ENCODE assay signal across 13 cellular contexts in the genomic region with DNA sequence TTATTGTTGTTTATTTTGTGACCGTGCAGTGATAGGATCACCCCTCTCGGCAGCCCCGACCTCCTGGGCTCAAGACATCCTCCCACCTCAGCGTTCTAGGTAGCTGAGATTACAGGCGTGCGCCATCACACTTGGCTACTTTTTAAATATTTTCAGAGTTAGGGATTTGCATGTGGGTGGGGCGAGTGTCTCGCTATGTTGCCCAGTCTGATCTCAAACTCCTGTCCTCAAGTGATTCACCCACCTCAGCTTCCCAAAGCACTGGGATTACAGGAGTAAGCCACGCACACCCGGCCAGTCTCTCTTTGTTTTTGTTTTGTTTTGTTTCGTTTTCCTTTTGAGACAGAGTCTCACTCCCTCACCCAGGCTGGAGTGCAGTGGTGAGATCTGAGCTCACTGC. TPM values are rescaled to one million over a fixed set of nuclear protein-coding genes. Genes with fewer than 3 reads are reported as not detected.
DNase-seq lines count a peak whose midpoint lies in the region; ATAC-seq and TF ChIP-seq lines count a peak whose summit lies in the region.
"Had no signal": no experiment of that assay in that cellular context is flagged by ENCODE, and none has a peak within 500 bp of the region (broad histone marks: within the 10 kb centered on the region; RNA-seq: fewer than 3 reads in every experiment).

No MANE protein-coding gene starts in this region.

- intact Hi-C loops in MCF 10A (cut with micrococcal nuclease) (no loop called here), breast epithelium (cut with DNase I; ENCODE audit: low total_unique reads) (no loop called here), dorsolateral prefrontal cortex (cut with DNase I) (loop anchor here in 1 of 2 donors (5.0 kb wide), 1 partner anchor 52 kb away; a partner anchor contains a TSS)

- POLR2A ChIA-PET in MCF 10A (lab: Yijun Ruan, JAX) = interaction anchor here (0.7 to 6.8 kb wide), 8 partner anchors 8 to 178 kb away, joined by 3 to 222 read pairs (median 10); a partner anchor contains a TSS

- H3K9me3 ChIP-seq in breast epithelium = no peaks in the 10 kb centered on the region
- H3K9me3 ChIP-seq: BE2C had no signal

- no peaks in the 10 kb centered on the region for H3K36me3 ChIP-seq in breast epithelium

- no peak for DNase-seq in MCF 10A (ENCODE audit: unreplicated experiment)
- no peak for DNase-seq in breast epithelium (ENCODE audit: low spot score in 2 of 2)
- no peak for DNase-seq in activated naive CD8-positive, alpha-beta T cell treated with anti-CD3 and anti-CD28 coated beads, Interleukin-2, amount 50 U/mL, for 24 hours
- DNase-seq in type B pancreatic cell (ENCODE audit: extremely low spot score, unreplicated experiment) = no peak
- no peak for DNase-seq in dorsolateral prefrontal cortex
- DNase-seq: activated effector memory CD4-positive, alpha-beta T cell treated with anti-CD3 and anti-CD28 coated beads, Interleukin-2, amount 50 U/mL, for 16 hours; BE2C; head of caudate nucleus; NCI-H1092; NCI-H69; right cardiac atrium had no signal

- H3K27me3 ChIP-seq in breast epithelium = no peaks in the 10 kb centered on the region
- no peaks in the 10 kb centered on the region for H3K27me3 ChIP-seq in dorsolateral prefrontal cortex
- H3K27me3 ChIP-seq: BE2C had no signal

- H3K27ac ChIP-seq in breast epithelium (no peak overlapping the region), dorsolateral prefrontal cortex (no peak overlapping the region)

- H3K4me3 ChIP-seq in breast epithelium (no peak overlapping the region), dorsolateral prefrontal cortex (no peak overlapping the region)
- H3K4me3 ChIP-seq: lung had no signal

- H3K4me3 Mint-ChIP-seq in MCF 10A (ENCODE audit: unreplicated experiment) = no peak overlapping the region
- H3K4me3 Mint-ChIP-seq in activated naive CD8-positive, alpha-beta T cell treated with anti-CD3 and anti-CD28 coated beads, Interleukin-2, amount 50 U/mL, for 24 hours = peak overlapping the region; percentile 47
- peak overlapping the region; percentile 22 for H3K4me3 Mint-ChIP-seq in type B pancreatic cell

- H3K27me3 Mint-ChIP-seq in MCF 10A (ENCODE audit: insufficient read depth, unreplicated experiment) (no peaks in the 10 kb centered on the region), type B pancreatic cell (no peaks in the 10 kb centered on the region)
- no peaks in the 10 kb centered on the region for H3K27me3 Mint-ChIP-seq in activated naive CD8-positive, alpha-beta T cell treated with anti-CD3 and anti-CD28 coated beads, Interleukin-2, amount 50 U/mL, for 24 hours

- no TSS peak for BruUV-seq in MCF 10A (replicated peaks; lab: Mats Ljungman, UMichigan)

- peaks cover 12% of the 10 kb centered on the region for H3K36me3 Mint-ChIP-seq in MCF 10A (ENCODE audit: insufficient read depth, unreplicated experiment)
- peaks cover 10% of the 10 kb centered on the region for H3K36me3 Mint-ChIP-seq in activated naive CD8-positive, alpha-beta T cell treated with anti-CD3 and anti-CD28 coated beads, Interleukin-2, amount 50 U/mL, for 24 hours (ENCODE audit: low read depth)
- H3K36me3 Mint-ChIP-seq in type B pancreatic cell = no peaks in the 10 kb centered on the region

- CTCF ChIA-PET in MCF 10A (lab: Yijun Ruan, JAX) = interaction anchor here (0.6 to 1.6 kb wide), 3 partner anchors 42 to 61 kb away, joined by 3 to 7 read pairs (median 3); a partner anchor contains a TSS

- no peak for ATAC-seq in activated naive CD8-positive, alpha-beta T cell treated with anti-CD3 and anti-CD28 coated beads, Interleukin-2, amount 50 U/mL, for 24 hours
- no peak for ATAC-seq in GM18519 (IDR thresholded peaks at IDR 0.05; ENCODE audit: low FRiP score, unreplicated experiment)

- no peak for TF ChIP-seq CTCF in MCF 10A (IDR thresholded peaks at IDR 0.05; ENCODE audit: unreplicated experiment)
- TF ChIP-seq CTCF in breast epithelium (IDR thresholded peaks at IDR 0.05) = no peak
- TF ChIP-seq CTCF in type B pancreatic cell (conservative IDR thresholded peaks at IDR 0.05) = no peak
- TF ChIP-seq CTCF in dorsolateral prefrontal cortex (IDR thresholded peaks at IDR 0.05 in 54 of 56, conservative IDR thresholded peaks at IDR 0.05 in 2 of 56; ENCODE audit: low read depth in 1 of 56, partially characterized antibody in 56 of 56) = no peak

- no peak for TF ChIP-seq POLR2A in breast epithelium (IDR thresholded peaks at IDR 0.05)

- H3K4me1 ChIP-seq in breast epithelium = peaks cover 0 to 7% of the 10 kb centered on the region in 2 donors
- H3K4me1 ChIP-seq: BE2C had no signal

- no peaks in the 10 kb centered on the region for H3K9me3 Mint-ChIP-seq in MCF 10A (ENCODE audit: unreplicated experiment)
- H3K9me3 Mint-ChIP-seq in activated naive CD8-positive, alpha-beta T cell treated with anti-CD3 and anti-CD28 coated beads, Interleukin-2, amount 50 U/mL, for 24 hours = no peaks in the 10 kb centered on the region
- H3K9me3 Mint-ChIP-seq in type B pancreatic cell = no peaks in the 10 kb centered on the region

- H3K4me1 Mint-ChIP-seq in MCF 10A (ENCODE audit: insufficient read depth, unreplicated experiment) (peaks cover 14% of the 10 kb centered on the region), type B pancreatic cell (ENCODE audit: unreplicated experiment) (peaks cover 15% of the 10 kb centered on the region)
- peaks cover 23% of the 10 kb centered on the region for H3K4me1 Mint-ChIP-seq in activated naive CD8-positive, alpha-beta T cell treated with anti-CD3 and anti-CD28 coated beads, Interleukin-2, amount 50 U/mL, for 24 hours

- H3K27ac Mint-ChIP-seq in MCF 10A (ENCODE audit: low read depth, unreplicated experiment) (peak overlapping the region; percentile 96), type B pancreatic cell (peak overlapping the region; percentile 23)
- H3K27ac Mint-ChIP-seq in activated naive CD8-positive, alpha-beta T cell treated with anti-CD3 and anti-CD28 coated beads, Interleukin-2, amount 50 U/mL, for 24 hours = peak overlapping the region; percentile 69

RNA-seq across cellular contexts. Expression of a gene that starts 1.2 kb away (rescaled TPM):
- 17.4 and 19.3 TPM in 2 replicates for total RNA-seq in MCF 10A (2022)
- 10 to 100 TPM; 14.6 to 19.0 (median 18.4) TPM for total RNA-seq in breast epithelium
- 26.5 and 28.3 TPM in 2 replicates for total RNA-seq in type B pancreatic cell (ENCODE audit: low replicate concordance)
- total RNA-seq in dorsolateral prefrontal cortex = 10 to 100 TPM; 11.6 to 18.7 (median 15.5) TPM

RNA-seq across cellular contexts. Expression of a gene that starts 7.9 kb away (rescaled TPM):
- total RNA-seq in MCF 10A (2022) = 364 and 374 TPM in 2 replicates
- total RNA-seq in breast epithelium = 100 to 1,000 TPM; 114 to 116 (median 116) TPM
- 278 and 372 TPM in 2 replicates for total RNA-seq in type B pancreatic cell (ENCODE audit: low replicate concordance)
- 100 to 1,000 TPM; 107 to 174 (median 137) TPM for total RNA-seq in dorsolateral prefrontal cortex

RNA-seq across cellular contexts. Expression of a gene that starts 10.7 kb away (rescaled TPM):
- total RNA-seq in MCF 10A (2022) (81.2 and 91.6 TPM in 2 replicates), breast epithelium (10 to 100 TPM; 22.9 to 42.9 (median 25.2) TPM), type B pancreatic cell (ENCODE audit: low replicate concordance) (69.1 and 69.2 TPM in 2 replicates), dorsolateral prefrontal cortex (10 to 100 TPM; 26.5 to 49.6 (median 37.5) TPM)

RNA-seq across cellular contexts. Expression of a gene that starts 10.8 kb away (rescaled TPM):
- 15.4 and 31.2 TPM in 2 replicates for total RNA-seq in MCF 10A (2022)
- 10 to 100 TPM in 1 of 3 donors, 1 to 10 TPM in 2; 5.4 to 16.1 (median 5.8) TPM for total RNA-seq in breast epithelium
- 17.7 and 28.0 TPM in 2 replicates for total RNA-seq in type B pancreatic cell (ENCODE audit: low replicate concordance)
- 10 to 100 TPM in 15 of 120 experiments, 1 to 10 TPM in 105; 2.4 to 16.1 (median 6.8) TPM for total RNA-seq in dorsolateral prefrontal cortex

RNA-seq across cellular contexts. Expression of a gene that starts 17.2 kb away (rescaled TPM):
- total RNA-seq in MCF 10A (2022) = 11.6 and 13.8 TPM in 2 replicates
- 1 to 10 TPM; 7.4 to 9.8 (median 8.3) TPM for total RNA-seq in breast epithelium
- total RNA-seq in type B pancreatic cell (ENCODE audit: low replicate concordance) = 11.2 and 11.7 TPM in 2 replicates
- total RNA-seq in dorsolateral prefrontal cortex = 1 to 10 TPM; 3.8 to 9.7 (median 6.4) TPM

Comparison
In these comparisons a context has a peak if more than half of its experiments do, and no peak if none do; other contexts are left out.
1. H3K27ac Mint-ChIP-seq: peak in every context shown above with its lines; median percentile 96 in MCF 10A; 69 in activated naive CD8-positive, alpha-beta T cell treated with anti-CD3 and anti-CD28 coated beads, Interleukin-2, amount 50 U/mL, for 24 hours; 23 in type B pancreatic cell.